In the genomic region with DNA sequence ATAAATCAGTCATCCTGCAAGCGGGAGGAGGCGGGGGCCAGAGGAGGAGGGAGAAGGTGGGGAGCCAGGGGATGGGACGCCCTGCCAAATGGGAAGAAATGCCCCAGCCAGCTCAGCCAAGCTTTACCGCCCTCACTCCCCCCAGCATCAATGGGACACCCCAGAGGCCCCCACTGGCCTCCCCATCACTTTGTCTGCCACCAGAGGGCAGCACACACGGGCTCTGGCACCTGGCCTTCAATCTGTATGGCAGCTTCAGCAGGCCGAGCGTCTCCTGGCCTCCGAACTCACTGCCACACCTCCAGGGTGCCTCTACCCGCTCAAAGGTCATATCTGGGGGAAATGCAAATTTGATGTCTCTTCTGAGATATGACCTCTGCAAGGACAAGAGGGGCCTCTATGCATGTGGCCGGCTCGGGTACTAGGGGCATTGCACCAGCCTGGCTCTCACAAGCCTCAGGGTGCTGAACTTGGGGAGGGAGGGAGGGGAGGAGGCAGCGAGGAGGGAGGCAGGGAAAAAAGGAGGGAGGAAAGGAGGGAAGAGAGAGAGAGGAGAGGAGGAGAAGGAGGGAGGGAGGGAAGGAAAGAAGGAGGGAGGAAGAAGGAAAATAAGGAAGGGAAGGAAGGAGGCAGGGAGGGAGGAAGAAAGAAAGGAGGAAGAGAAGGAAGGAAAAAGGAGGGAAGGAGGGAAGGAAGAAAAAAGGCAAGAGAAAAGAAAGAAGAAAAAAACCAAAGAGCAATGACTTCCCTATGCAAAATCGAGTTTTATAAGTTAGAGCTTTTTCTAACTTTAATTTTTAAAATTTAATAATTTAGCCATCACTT, we compare ENCODE assay signal across 2 cellular contexts.
TF ChIP-seq lines count a peak whose summit lies in the region.

No MANE protein-coding gene starts in this region.

TF ChIP-seq in HEK293T, 16 proteins besides CTCF, POLR2A, EP300 and RAD21 (continued from another document):
- TF ChIP-seq HDGF (IDR thresholded peaks at IDR 0.05; ENCODE audit: borderline replicate concordance) (no peak), NFRKB (IDR thresholded peaks at IDR 0.05) (no peak), ZNF384 (IDR thresholded peaks at IDR 0.05) (no peak)

TF ChIP-seq in neural cell, 6 proteins besides CTCF, POLR2A, EP300 and RAD21 (continued from another document):
- TF ChIP-seq, protein P1, sequence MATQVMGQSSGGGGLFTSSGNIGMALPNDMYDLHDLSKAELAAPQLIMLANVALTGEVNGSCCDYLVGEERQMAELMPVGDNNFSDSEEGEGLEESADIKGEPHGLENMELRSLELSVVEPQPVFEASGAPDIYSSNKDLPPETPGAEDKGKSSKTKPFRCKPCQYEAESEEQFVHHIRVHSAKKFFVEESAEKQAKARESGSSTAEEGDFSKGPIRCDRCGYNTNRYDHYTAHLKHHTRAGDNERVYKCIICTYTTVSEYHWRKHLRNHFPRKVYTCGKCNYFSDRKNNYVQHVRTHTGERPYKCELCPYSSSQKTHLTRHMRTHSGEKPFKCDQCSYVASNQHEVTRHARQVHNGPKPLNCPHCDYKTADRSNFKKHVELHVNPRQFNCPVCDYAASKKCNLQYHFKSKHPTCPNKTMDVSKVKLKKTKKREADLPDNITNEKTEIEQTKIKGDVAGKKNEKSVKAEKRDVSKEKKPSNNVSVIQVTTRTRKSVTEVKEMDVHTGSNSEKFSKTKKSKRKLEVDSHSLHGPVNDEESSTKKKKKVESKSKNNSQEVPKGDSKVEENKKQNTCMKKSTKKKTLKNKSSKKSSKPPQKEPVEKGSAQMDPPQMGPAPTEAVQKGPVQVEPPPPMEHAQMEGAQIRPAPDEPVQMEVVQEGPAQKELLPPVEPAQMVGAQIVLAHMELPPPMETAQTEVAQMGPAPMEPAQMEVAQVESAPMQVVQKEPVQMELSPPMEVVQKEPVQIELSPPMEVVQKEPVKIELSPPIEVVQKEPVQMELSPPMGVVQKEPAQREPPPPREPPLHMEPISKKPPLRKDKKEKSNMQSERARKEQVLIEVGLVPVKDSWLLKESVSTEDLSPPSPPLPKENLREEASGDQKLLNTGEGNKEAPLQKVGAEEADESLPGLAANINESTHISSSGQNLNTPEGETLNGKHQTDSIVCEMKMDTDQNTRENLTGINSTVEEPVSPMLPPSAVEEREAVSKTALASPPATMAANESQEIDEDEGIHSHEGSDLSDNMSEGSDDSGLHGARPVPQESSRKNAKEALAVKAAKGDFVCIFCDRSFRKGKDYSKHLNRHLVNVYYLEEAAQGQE (IDR thresholded peaks at IDR 0.05; ENCODE audit: borderline replicate concordance): no peak
- no peak for TF ChIP-seq POLR2AphosphoS5 (IDR thresholded peaks at IDR 0.05)
